In the genomic region with DNA sequence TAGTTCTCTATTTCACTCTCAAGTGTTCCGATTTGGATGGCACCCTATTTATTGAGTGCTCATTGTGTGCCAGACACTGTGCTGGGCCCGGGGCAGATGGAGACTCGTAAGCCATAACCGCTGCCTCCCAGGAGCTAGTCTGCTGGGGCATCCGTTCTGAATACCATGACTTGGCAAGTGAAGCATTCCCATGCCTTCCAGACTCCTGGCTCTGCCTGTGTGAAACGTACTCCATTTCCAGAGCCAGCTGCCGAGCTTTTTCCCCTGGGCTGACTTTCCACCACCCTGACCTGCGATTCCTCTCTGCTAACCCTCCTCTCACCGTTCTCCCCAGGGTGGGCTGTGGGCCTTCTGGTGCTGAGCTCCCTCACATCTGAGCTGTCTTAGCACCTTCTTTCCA, we compare ENCODE assay signal across 13 cellular contexts.
DNase-seq lines count a peak whose midpoint lies in the region; ATAC-seq, FAIRE-seq and TF ChIP-seq lines count a peak whose summit lies in the region.
"Had no signal": no experiment of that assay in that cellular context is flagged by ENCODE, and none has a peak within 500 bp of the region (broad histone marks: within the 10 kb centered on the region; RNA-seq: fewer than 3 reads in every experiment).

No MANE protein-coding gene starts in this region.

- no peak overlapping the region for H3K27ac Mint-ChIP-seq in activated CD8-positive, alpha-beta memory T cell treated with anti-CD3 and anti-CD28 coated beads, Interleukin-2, amount 10 ng/mL, durations not matched to agents 7 days and 5 days
- H3K27ac Mint-ChIP-seq: B cell; CD8-positive, alpha-beta T cell; IgD-negative memory B cell had no signal

- H2BK12ac ChIP-seq in H1 (ENCODE audit: low read depth, low read length) = peak overlapping the region; percentile 32; the same call in 1 of the 2 replicates

- DNase-seq in DMS 273 treated with DMSO at 0.1 percent for 48 hours (lab: John Stamatoyannopoulos, UW) = peak; percentile 71
- DNase-seq in NCI-H1694 treated with DMSO at 0.1 percent for 48 hours (lab: John Stamatoyannopoulos, UW) = peak; percentile 16
- no peak for DNase-seq in H1 (ENCODE audit: low read depth in 1 of 2, low spot score in 2 of 2)
- no peak for DNase-seq in D721Med (ENCODE audit: insufficient read length, low spot score)
- no peak for DNase-seq in activated CD8-positive, alpha-beta memory T cell treated with anti-CD3 and anti-CD28 coated beads, Interleukin-2, amount 10 ng/mL, durations not matched to agents 7 days and 5 days
- no peak for DNase-seq in COLO668 (lab: John Stamatoyannopoulos, UW; ENCODE audit: unreplicated experiment)
- DNase-seq: CD8-positive, alpha-beta T cell; NCI-H748 treated with DMSO at 0.1 percent for 48 hours; SHP77 had no signal

- TF ChIP-seq POLR2A in H1 (IDR thresholded peaks at IDR 0.05; ENCODE audit: control extremely low read depth in 1 of 2, low read depth in 2 of 2, low read length in 2 of 2) = no peak

- no peak for FAIRE-seq in H1 (lab: Jason Lieb, UNC)
- no peak for FAIRE-seq in D721Med (lab: Jason Lieb, UNC)

- no peak overlapping the region for H2BK20ac ChIP-seq in H1 (ENCODE audit: low read length)

- POLR2A ChIA-PET in H1 (lab: Charles Lee; ENCODE audit: partially characterized antibody) = no interaction called here

- no peak overlapping the region for H3K14ac ChIP-seq in H1 (ENCODE audit: insufficient read length)

- no peak for TF ChIP-seq RAD21 in H1 (IDR thresholded peaks at IDR 0.05 in 1 of 2, conservative IDR thresholded peaks at IDR 0.05 in 1 of 2; ENCODE audit: low read depth in 2 of 2, low read length in 2 of 2)

- H3K4me1 Mint-ChIP-seq in activated CD8-positive, alpha-beta memory T cell treated with anti-CD3 and anti-CD28 coated beads, Interleukin-2, amount 10 ng/mL, durations not matched to agents 7 days and 5 days = no peaks in the 10 kb centered on the region
- H3K4me1 Mint-ChIP-seq: B cell, IgD-negative memory B cell had no signal

- no peak overlapping the region for H4K5ac ChIP-seq in H1 (ENCODE audit: insufficient read length, low read depth, low read length)

- no peak overlapping the region for H2AFZ ChIP-seq in H1 (ENCODE audit: low read length)

- no peak overlapping the region for H4K91ac ChIP-seq in H1 (replicated peaks; ENCODE audit: insufficient read length, low read length)

- H3K4me1 ChIP-seq in H1 (replicated peaks in 1 of 4; ENCODE audit: control insufficient read depth in 3 of 4, insufficient read depth in 4 of 4, low read length in 3 of 4) (peaks cover 0 to 10% (median 3%) of the 10 kb centered on the region in 4 experiments; a peak in 6 of 7 replicates), skeletal muscle tissue (ENCODE audit: control insufficient read depth in 3 of 3, insufficient read depth in 3 of 3, low read length in 3 of 3) (peaks cover 5 to 15% (median 9%) of the 10 kb centered on the region in 3 donors)

- 84% methylated on average over 9 of the region's 9 CpGs; no CpG with 5 or more reads in 1 of the 2 experiments for WGBS in H1 (ENCODE audit: extremely low coverage in 1 of 2, insufficient coverage in 1 of 2, insufficient read length in 1 of 2, insufficient replicate concordance in 2 of 2, low coverage in 1 of 2, low lambda C conversion rate in 2 of 2, missing lambda C conversion rate in 1 of 2), 2 experiments

- no peaks in the 10 kb centered on the region for H3K79me1 ChIP-seq in H1 (ENCODE audit: low read depth, low read length)

- 0 out of 2 replicates have a peak overlapping the region, but pooled peaks have one; percentile 35 for H3K18ac ChIP-seq in H1 (ENCODE audit: extremely low read depth, low read length)

- H2BK120ac ChIP-seq in H1 (replicated peaks; ENCODE audit: low read depth, low read length) = no peak overlapping the region

- H3K36me3 Mint-ChIP-seq in activated CD8-positive, alpha-beta memory T cell treated with anti-CD3 and anti-CD28 coated beads, Interleukin-2, amount 10 ng/mL, durations not matched to agents 7 days and 5 days = no peaks in the 10 kb centered on the region
- H3K36me3 Mint-ChIP-seq: CD8-positive, alpha-beta T cell; IgD-negative memory B cell had no signal

- no peak overlapping the region for H3K4me3 Mint-ChIP-seq in activated CD8-positive, alpha-beta memory T cell treated with anti-CD3 and anti-CD28 coated beads, Interleukin-2, amount 10 ng/mL, durations not matched to agents 7 days and 5 days
- H3K4me3 Mint-ChIP-seq: B cell; CD8-positive, alpha-beta T cell; IgD-negative memory B cell had no signal

- H3K79me2 ChIP-seq in H1 (ENCODE audit: control insufficient read depth in 1 of 2, insufficient read depth in 2 of 2, low read length in 2 of 2) = no peaks in the 10 kb centered on the region

- no peak for TF ChIP-seq EP300 in H1 (IDR thresholded peaks at IDR 0.05; ENCODE audit: borderline replicate concordance in 1 of 2, low read depth in 2 of 2, low read length in 2 of 2)

- no peak overlapping the region for H3K4ac ChIP-seq in H1 (replicated peaks; ENCODE audit: insufficient read length, low read depth, low read length)

- H3K27ac ChIP-seq in H1 (ENCODE audit: low read depth, low read length) (no peak overlapping the region), skeletal muscle tissue (ENCODE audit: low read depth, low read length) (peak overlapping the region; percentile 16)

- peaks cover 6% of the 10 kb centered on the region for H3K27me3 Mint-ChIP-seq in activated CD8-positive, alpha-beta memory T cell treated with anti-CD3 and anti-CD28 coated beads, Interleukin-2, amount 10 ng/mL, durations not matched to agents 7 days and 5 days
- H3K27me3 Mint-ChIP-seq: B cell had no signal

- H3K9me3 Mint-ChIP-seq in activated CD8-positive, alpha-beta memory T cell treated with anti-CD3 and anti-CD28 coated beads, Interleukin-2, amount 10 ng/mL, durations not matched to agents 7 days and 5 days (ENCODE audit: low read depth) = no peaks in the 10 kb centered on the region
- H3K9me3 Mint-ChIP-seq: CD8-positive, alpha-beta T cell; IgD-negative memory B cell had no signal

- H3K9me3 ChIP-seq in H1 (ENCODE audit: insufficient read depth in 2 of 2, low read depth in 1 of 2, low read length in 1 of 2) = peaks cover 0 to 2% of the 10 kb centered on the region in 2 experiments; a peak in 1 of 4 replicates
- H3K9me3 ChIP-seq in skeletal muscle tissue (ENCODE audit: control insufficient read depth in 3 of 3, low read length in 3 of 3) = no peaks in the 10 kb centered on the region

- no peak overlapping the region for H2BK5ac ChIP-seq in H1 (ENCODE audit: low read depth, low read length)

- no peak overlapping the region for H3K4me2 ChIP-seq in H1 (ENCODE audit: insufficient read depth in 1 of 2, low read depth in 2 of 2, low read length in 2 of 2)

- H4K8ac ChIP-seq in H1 (ENCODE audit: extremely low read depth, insufficient read depth, low read length) = no peak overlapping the region

- no peak overlapping the region for H2AK5ac ChIP-seq in H1 (ENCODE audit: low read depth, low read length)

- H3K23ac ChIP-seq in H1 (ENCODE audit: insufficient read length) = no peak overlapping the region

- H3K36me3 ChIP-seq in H1 (ENCODE audit: control insufficient read depth in 2 of 4, insufficient read depth in 4 of 4, low read length in 3 of 4) (no peaks in the 10 kb centered on the region), skeletal muscle tissue (ENCODE audit: control insufficient read depth in 3 of 3, insufficient read depth in 3 of 3, low read length in 3 of 3) (no peaks in the 10 kb centered on the region)

- no peak overlapping the region for H3K9ac ChIP-seq in H1 (replicated peaks in 1 of 4; ENCODE audit: extremely low read depth in 1 of 4, low read depth in 3 of 4, low read length in 3 of 4)
- H3K9ac ChIP-seq in skeletal muscle tissue (ENCODE audit: low read depth in 1 of 3, low read length in 3 of 3) = peak overlapping the region in 1 of 3 donors; percentile 58

- H3K23me2 ChIP-seq in H1 (ENCODE audit: low read depth, low read length) = no peaks in the 10 kb centered on the region

- ATAC-seq in activated CD8-positive, alpha-beta memory T cell treated with anti-CD3 and anti-CD28 coated beads, Interleukin-2, amount 10 ng/mL, durations not matched to agents 7 days and 5 days = no peak
- ATAC-seq: CD8-positive, alpha-beta T cell; Panc1 had no signal

- TF ChIP-seq CTCF in H1 (IDR thresholded peaks at IDR 0.05; ENCODE audit: control extremely low read depth in 1 of 3, insufficient read depth in 1 of 3, low read depth in 1 of 3, low read length in 3 of 3) = no peak
- no peak for TF ChIP-seq CTCF in D721Med (IDR thresholded peaks at IDR 0.05; ENCODE audit: insufficient read depth, missing control alignments)

- CTCF ChIA-PET in H1 (lab: Charles Lee; ENCODE audit: partially characterized antibody) = interaction anchor here (0.7 to 2.8 kb wide), 9 partner anchors 10 to 275 kb away, joined by 3 to 13 read pairs (median 3); no protein-coding TSS in a partner anchor
- CTCF ChIA-PET in activated CD8-positive, alpha-beta memory T cell treated with anti-CD3 and anti-CD28 coated beads, Interleukin-2, amount 10 ng/mL, durations not matched to agents 7 days and 5 days (lab: Charles Lee) = no interaction called here

- no peak overlapping the region for H2BK15ac ChIP-seq in H1 (ENCODE audit: low read length)

- H4K20me1 ChIP-seq in H1 (replicated peaks in 1 of 2; ENCODE audit: control insufficient read depth in 1 of 2, insufficient read depth in 2 of 2, low read length in 2 of 2) = no peaks in the 10 kb centered on the region

- H3K4me3 ChIP-seq in H1 (ENCODE audit: extremely low read depth in 1 of 4, insufficient read depth in 2 of 4, low read depth in 3 of 4, low read length in 4 of 4) (no peak overlapping the region), skeletal muscle tissue (ENCODE audit: low read length in 3 of 3) (no peak overlapping the region)

- H3K56ac ChIP-seq in H1 (replicated peaks; ENCODE audit: insufficient read length, low read depth, low read length) = no peak overlapping the region

- no peaks in the 10 kb centered on the region for H3K27me3 ChIP-seq in H1 (replicated peaks in 1 of 4; ENCODE audit: control insufficient read depth in 3 of 4, extremely low read depth in 1 of 4, insufficient read depth in 3 of 4, low read length in 3 of 4)
- no peaks in the 10 kb centered on the region for H3K27me3 ChIP-seq in skeletal muscle tissue (ENCODE audit: control insufficient read depth in 3 of 3, insufficient read depth in 3 of 3, low read length in 3 of 3)

TF ChIP-seq in H1, 55 proteins besides CTCF, POLR2A, EP300 and RAD21 (continues in another document):
- TF ChIP-seq SAP30 (IDR thresholded peaks at IDR 0.05; ENCODE audit: insufficient read depth, insufficient replicate concordance, low read length) = no peak
- TF ChIP-seq EGR1 (IDR thresholded peaks at IDR 0.05; ENCODE audit: borderline replicate concordance, low read depth, low read length) = no peak
- TF ChIP-seq, protein P1, sequence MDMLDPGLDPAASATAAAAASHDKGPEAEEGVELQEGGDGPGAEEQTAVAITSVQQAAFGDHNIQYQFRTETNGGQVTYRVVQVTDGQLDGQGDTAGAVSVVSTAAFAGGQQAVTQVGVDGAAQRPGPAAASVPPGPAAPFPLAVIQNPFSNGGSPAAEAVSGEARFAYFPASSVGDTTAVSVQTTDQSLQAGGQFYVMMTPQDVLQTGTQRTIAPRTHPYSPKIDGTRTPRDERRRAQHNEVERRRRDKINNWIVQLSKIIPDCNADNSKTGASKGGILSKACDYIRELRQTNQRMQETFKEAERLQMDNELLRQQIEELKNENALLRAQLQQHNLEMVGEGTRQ (IDR thresholded peaks at IDR 0.05; ENCODE audit: low read length) = no peak
- no peak for TF ChIP-seq SIN3A (conservative IDR thresholded peaks at IDR 0.05 in 1 of 2, IDR thresholded peaks at IDR 0.05 in 1 of 2; ENCODE audit: low read depth in 1 of 2, low read length in 2 of 2)

Comparison
In these comparisons a context has a peak if more than half of its experiments do, and no peak if none do; other contexts are left out.
1. DNase-seq: peak in DMS 273 treated with DMSO at 0.1 percent for 48 hours (single experiment) and NCI-H1694 treated with DMSO at 0.1 percent for 48 hours (single experiment); none in H1 (0 of 2), D721Med (single experiment), activated CD8-positive, alpha-beta memory T cell treated with anti-CD3 and anti-CD28 coated beads, Interleukin-2, amount 10 ng/mL, durations not matched to agents 7 days and 5 days (single experiment) and COLO668 (single experiment).